Comparison of ENCODE assay signal across 23 cellular contexts in the genomic region with DNA sequence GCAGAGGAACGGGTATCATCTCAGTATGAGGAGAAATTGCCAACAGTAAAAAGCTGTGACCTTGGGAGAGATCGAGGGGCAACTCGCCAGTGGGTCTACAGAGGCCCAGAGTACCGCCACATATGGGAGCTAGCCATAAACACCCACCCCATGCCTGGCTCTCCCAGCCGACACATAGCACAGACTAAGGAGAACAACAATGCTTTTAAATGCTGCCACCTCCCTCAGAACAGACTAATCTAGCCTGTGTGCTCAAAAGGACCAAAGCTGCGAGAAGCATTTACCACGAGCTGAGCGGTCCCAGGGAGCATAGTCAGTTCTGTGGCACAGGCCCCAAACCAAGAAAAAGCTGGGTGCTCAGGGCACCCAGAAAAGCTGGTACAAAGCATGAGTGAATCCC.
"Had no signal": no experiment of that assay in that cellular context is flagged by ENCODE, and none has a peak within 500 bp of the region (broad histone marks: within the 10 kb centered on the region; RNA-seq: fewer than 3 reads in every experiment).

No MANE protein-coding gene starts in this region.

- H3K9me3 Mint-ChIP-seq: dendritic cell treated with granulocyte-macrophage colony-stimulating factor and Interleukin-4, amounts not matched to agents 40 ng/mL and 50 ng/mL, for 4 days; effector memory CD8-positive, alpha-beta T cell; endodermal cell had no signal

- H3K4me1 ChIP-seq: colonic mucosa, esophagus squamous epithelium, foreskin keratinocyte, gastrocnemius medialis, gastroesophageal sphincter, heart left ventricle, heart right ventricle had no signal

- H3K27ac Mint-ChIP-seq: dendritic cell treated with granulocyte-macrophage colony-stimulating factor and Interleukin-4, amounts not matched to agents 40 ng/mL and 50 ng/mL, for 4 days; effector memory CD8-positive, alpha-beta T cell; endodermal cell had no signal

- DNase-seq: colonic mucosa; cortex of kidney; dermis blood vessel endothelial cell; dorsolateral prefrontal cortex; effector CD4-positive, alpha-beta T cell; effector CD8-positive, alpha-beta T cell; effector memory CD4-positive, alpha-beta T cell; effector memory CD8-positive, alpha-beta T cell; endodermal cell; erythroblast; esophagus squamous epithelium; foreskin fibroblast; foreskin keratinocyte; foreskin melanocyte; gastrocnemius medialis; glutamatergic neuron; head of caudate nucleus; heart left ventricle; heart right ventricle had no signal

- H3K27ac ChIP-seq: colonic mucosa, coronary artery, dorsolateral prefrontal cortex, epithelial cell of prostate, esophagus squamous epithelium, foreskin keratinocyte, gastrocnemius medialis, gastroesophageal sphincter, heart left ventricle, heart right ventricle had no signal

- H3K36me3 ChIP-seq: colonic mucosa, esophagus squamous epithelium, gastrocnemius medialis, gastroesophageal sphincter, heart left ventricle, heart right ventricle had no signal

- H3K4me1 Mint-ChIP-seq: endodermal cell had no signal

- H3K4me3 Mint-ChIP-seq: dendritic cell treated with granulocyte-macrophage colony-stimulating factor and Interleukin-4, amounts not matched to agents 40 ng/mL and 50 ng/mL, for 4 days; effector memory CD8-positive, alpha-beta T cell; endodermal cell had no signal

- H3K4me3 ChIP-seq: colonic mucosa, coronary artery, dorsolateral prefrontal cortex, esophagus squamous epithelium, gastrocnemius medialis, gastroesophageal sphincter, heart left ventricle, heart right ventricle had no signal

- H3K27me3 Mint-ChIP-seq: dendritic cell treated with granulocyte-macrophage colony-stimulating factor and Interleukin-4, amounts not matched to agents 40 ng/mL and 50 ng/mL, for 4 days had no signal

- H3K9me3 ChIP-seq: colonic mucosa, esophagus squamous epithelium, gastrocnemius medialis, gastroesophageal sphincter, heart left ventricle, heart right ventricle had no signal

- H3K27me3 ChIP-seq: colonic mucosa had no signal
